ENCODE assay signal across 3 cellular contexts in the genomic region with DNA sequence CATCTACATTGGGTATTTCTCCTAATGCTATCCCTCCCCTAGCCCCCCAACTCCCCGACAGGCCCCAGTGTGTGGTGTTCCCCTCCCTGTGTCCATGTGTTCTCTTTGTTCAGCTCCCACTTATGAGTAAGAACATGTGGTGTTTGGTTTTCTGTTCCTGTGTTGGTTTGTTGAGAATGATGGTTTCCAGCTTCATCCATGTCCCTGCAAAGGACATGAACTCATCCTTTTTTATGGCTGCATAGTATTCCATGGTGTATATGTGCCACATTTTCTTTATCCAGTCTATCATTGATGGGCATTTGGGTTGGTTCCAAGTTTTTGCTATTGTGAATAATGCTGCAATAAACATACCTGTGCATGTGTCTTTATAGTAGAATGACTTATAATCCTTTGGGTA. TPM values are rescaled to one million over a fixed set of nuclear protein-coding genes. Genes with fewer than 3 reads are reported as not detected.
DNase-seq lines count a peak whose midpoint lies in the region; ATAC-seq, FAIRE-seq and TF ChIP-seq lines count a peak whose summit lies in the region.
"Not testable (repeated sequence)": the region's sequence is repeated elsewhere in the genome, so short reads cannot be mapped to it uniquely, and the experiment has no call there.

No MANE protein-coding gene starts in this region.

- H3K79me2 ChIP-seq in K562 (ENCODE audit: control insufficient read depth, insufficient read depth, low read length) = peaks cover 40% of the 10 kb centered on the region
- H3K79me2 ChIP-seq in endothelial cell of umbilical vein (ENCODE audit: control insufficient read depth, insufficient read depth, low read length) = not testable (repeated sequence)

- POLR2A ChIA-PET in HEK293 (lab: Yijun Ruan, JAX); endothelial cell of umbilical vein (lab: Charles Lee): not testable (repeated sequence)
- POLR2A ChIA-PET in K562 (lab: Yijun Ruan, JAX) = interaction anchor here (1.0 kb wide), 1 partner anchor 21 kb away, joined by 3 read pairs; no protein-coding TSS in a partner anchor

- H3K4me2 ChIP-seq in K562 (ENCODE audit: insufficient read depth, low read length); endothelial cell of umbilical vein (ENCODE audit: insufficient read depth, low read length): not testable (repeated sequence)

- intact Hi-C loops in K562 (cut with micrococcal nuclease); endothelial cell of umbilical vein (cut with micrococcal nuclease): not testable (repeated sequence)

- FAIRE-seq in K562 (lab: Jason Lieb, UNC) = not testable (repeated sequence)
- FAIRE-seq in endothelial cell of umbilical vein (lab: Jason Lieb, UNC) = peak; percentile 18

- H3K9ac ChIP-seq in K562 (ENCODE audit: insufficient read depth in 1 of 2, low read depth in 2 of 2, low read length in 2 of 2); endothelial cell of umbilical vein (replicated peaks; ENCODE audit: extremely low read depth, insufficient read depth, low read length): not testable (repeated sequence)

- not testable (repeated sequence) for TF ChIP-seq RAD21 in K562 (CRISPR knock-in tag; conservative IDR thresholded peaks at IDR 0.05 in 1 of 2, IDR thresholded peaks at IDR 0.05 in 1 of 2)

- H3K36me3 ChIP-seq in HEK293 (ENCODE audit: control insufficient read depth in 2 of 2, insufficient read depth in 1 of 2, low read length in 2 of 2); endothelial cell of umbilical vein (ENCODE audit: control insufficient read depth in 2 of 2, extremely low read depth in 1 of 2, insufficient read depth in 2 of 2, low read length in 2 of 2): not testable (repeated sequence)
- H3K36me3 ChIP-seq in K562 (ENCODE audit: control insufficient read depth, insufficient read depth, low read length) = peaks cover 55% of the 10 kb centered on the region

- not testable (repeated sequence) for BruUV-seq in K562 (replicated peaks; lab: Mats Ljungman, UMichigan); endothelial cell of umbilical vein (replicated peaks; lab: Mats Ljungman, UMichigan)

- not testable (repeated sequence) for H3K9me1 ChIP-seq in K562 (ENCODE audit: control insufficient read depth, insufficient read depth, low read length); endothelial cell of umbilical vein (replicated peaks; ENCODE audit: control insufficient read depth, extremely low read depth, insufficient read depth, low read length)

- 91% methylated on average over 1 of the region's 1 CpG for WGBS in K562 (ENCODE audit: insufficient coverage, low coverage, missing lambda C conversion rate)

- TF ChIP-seq EP300 in K562 (IDR thresholded peaks at IDR 0.05; ENCODE audit: low read length) = not testable (repeated sequence)

- not testable (repeated sequence) for H2AFZ ChIP-seq in K562 (ENCODE audit: low read depth, low read length); endothelial cell of umbilical vein (ENCODE audit: low read depth, low read length)

- not testable (repeated sequence) for DNase-seq in K562 (ENCODE audit: extremely low read depth in 1 of 4, low spot score in 3 of 4); endothelial cell of umbilical vein (ENCODE audit: low read depth, low spot score)

- not testable (repeated sequence) for H3K4me3 ChIP-seq in HEK293 (ENCODE audit: low read depth, low read length); K562; endothelial cell of umbilical vein (replicated peaks in 1 of 3; ENCODE audit: insufficient read depth in 1 of 3, low read depth in 1 of 3, low read length in 3 of 3)

- not testable (repeated sequence) for TF ChIP-seq CTCF in HEK293 (tag by site-specific recombination; IDR thresholded peaks at IDR 0.05); K562 (IDR thresholded peaks at IDR 0.05 in 2 of 3, conservative IDR thresholded peaks at IDR 0.05 in 1 of 3; ENCODE audit: insufficient read depth in 2 of 3, low read depth in 1 of 3, low read length in 3 of 3); endothelial cell of umbilical vein (IDR thresholded peaks at IDR 0.05; ENCODE audit: extremely low read depth in 1 of 2, insufficient read depth in 1 of 2, low read depth in 1 of 2, low read length in 2 of 2)

- dilution Hi-C loops in endothelial cell of umbilical vein (cut with MboI; ENCODE audit: extremely low pct_ligation_motif_present, low sequenced_read_pairs) = not testable (repeated sequence)

- not testable (repeated sequence) for ATAC-seq in K562

- CTCF ChIA-PET in HEK293 (lab: Yijun Ruan, JAX); K562 (lab: Yijun Ruan, JAX; ENCODE audit: low intra/inter-chr PET ratio): not testable (repeated sequence)
- CTCF ChIA-PET in endothelial cell of umbilical vein (lab: Charles Lee) = interaction anchor here (0.9 to 2.5 kb wide), 2 partner anchors 29 to 53 kb away, joined by 3 to 5 read pairs; no protein-coding TSS in a partner anchor

- H3K27me3 ChIP-seq in K562 (ENCODE audit: control insufficient read depth in 2 of 2, insufficient read depth in 2 of 2, low read length in 2 of 2); endothelial cell of umbilical vein (ENCODE audit: control insufficient read depth in 2 of 2, insufficient read depth in 2 of 2, low read length in 2 of 2): not testable (repeated sequence)

- not testable (repeated sequence) for TF ChIP-seq POLR2A in K562 (conservative IDR thresholded peaks at IDR 0.05); endothelial cell of umbilical vein (IDR thresholded peaks at IDR 0.05; ENCODE audit: low read depth, low read length)

- H3K27ac ChIP-seq in HEK293 (ENCODE audit: extremely low read depth, low read depth, low read length); K562 (ENCODE audit: extremely low read depth, low read depth, low read length); endothelial cell of umbilical vein (ENCODE audit: insufficient read depth, low read depth, low read length): not testable (repeated sequence)

- in situ Hi-C loops in K562 (cut with MboI) = not testable (repeated sequence)

- not testable (repeated sequence) for H3K4me1 ChIP-seq in HEK293 (ENCODE audit: control insufficient read depth, insufficient read depth, low read length); K562 (replicated peaks in 1 of 2; ENCODE audit: control insufficient read depth in 2 of 2, insufficient read depth in 2 of 2, low read length in 2 of 2); endothelial cell of umbilical vein (ENCODE audit: control insufficient read depth, extremely low read depth, insufficient read depth, low read length)

- H4K20me1 ChIP-seq in K562 (replicated peaks; ENCODE audit: control insufficient read depth, insufficient read depth, low read length); endothelial cell of umbilical vein (replicated peaks; ENCODE audit: control insufficient read depth, extremely low read depth, insufficient read depth, low read length): not testable (repeated sequence)

- H3K9me3 ChIP-seq in HEK293 (ENCODE audit: control insufficient read depth, insufficient read depth, low read depth, low read length); K562 (replicated peaks; ENCODE audit: control insufficient read depth, insufficient read depth, low read depth, low read length); endothelial cell of umbilical vein (replicated peaks; ENCODE audit: control insufficient read depth, insufficient read depth, low read length): not testable (repeated sequence)

TF ChIP-seq in K562, 482 proteins besides CTCF, POLR2A, EP300 and RAD21:
- TF ChIP-seq ZNF146 (CRISPR knock-in tag; IDR thresholded peaks at IDR 0.05; ENCODE audit: unreplicated experiment) (peak; percentile 59), BCOR (IDR thresholded peaks at IDR 0.05) (peak; percentile 61; the same call in 1 of the 2 replicates), KDM1A (IDR thresholded peaks at IDR 0.05) (peak; percentile 18 to 32; a peak in 2 of 4 replicates)

RNA-seq across cellular contexts. Expression of a gene that starts 23.9 kb away (rescaled TPM):
- total RNA-seq in K562 (2011; cell fraction: chromatin; rRNA removed; ENCODE audit: low replicate concordance) = 8.9 and 10.7 TPM in 2 replicates
- total RNA-seq in K562 (2011; cell fraction: nucleolus; rRNA removed) = 20.3 and 25.2 TPM in 2 replicates
- total RNA-seq in K562 (2011; cell fraction: nucleoplasm; rRNA removed) = 20.1 and 20.5 TPM in 2 replicates
- total RNA-seq in K562 (2014; rRNA removed) (76.1 and 127 TPM in 2 replicates), K562 (2014; rRNA removed; fragmentation: Illumina TruSeq; extraction: Trizol) (66.6 and 94.6 TPM in 2 replicates), K562 (2015; rRNA removed; fragmentation: Illumina TruSeq; extraction: Trizol) (118 and 129 TPM in 2 replicates), K562 (2021) (76.2 and 86.6 TPM in 2 replicates), endothelial cell of umbilical vein (28.9 and 36.0 TPM in 2 replicates)
- polyA plus RNA-seq in K562 (2011; rRNA removed) (92.8 and 98.2 TPM in 2 replicates), K562 (2014; fragmentation: Illumina TruSeq; extraction: Trizol) (139 and 150 TPM in 2 replicates), K562 (2014; fragmentation: Nextera tagmentation; extraction: Ambion mirVana) (100 to 1,000 TPM; 363 to 422 TPM), K562 (2014; rRNA removed) (108 and 126 TPM in 2 replicates), endothelial cell of umbilical vein (41.5 and 50.4 TPM in 2 replicates)
- 97.9 and 207 TPM in 2 replicates for polyA plus RNA-seq in K562 (2011; cell fraction: cytosol; rRNA removed)
- polyA plus RNA-seq in K562 (2011; cell fraction: nucleus; rRNA removed) = 39.9 and 50.7 TPM in 2 replicates
- polyA plus RNA-seq in K562 (2012) = 136 and 260 TPM in 2 replicates
- polyA minus RNA-seq in K562 (2011; rRNA and poly(A)+ RNA removed) = 31.6 and 43.3 TPM in 2 replicates
- polyA minus RNA-seq in K562 (2011; cell fraction: cytosol; rRNA and poly(A)+ RNA removed) = 48.6 and 56.5 TPM in 2 replicates
- 22.5 and 23.8 TPM in 2 replicates for polyA minus RNA-seq in K562 (2011; cell fraction: nucleus; rRNA and poly(A)+ RNA removed)
- polyA plus RNA-seq in endothelial cell of umbilical vein (2011; cell fraction: cytosol; rRNA removed) = 26.3 and 29.5 TPM in 2 replicates
- polyA plus RNA-seq in endothelial cell of umbilical vein (2011; cell fraction: nucleus; rRNA removed) = 6.8 and 12.5 TPM in 2 replicates
- 22.8 and 28.5 TPM in 2 replicates for polyA plus RNA-seq in endothelial cell of umbilical vein (2012)
- polyA minus RNA-seq in endothelial cell of umbilical vein = 22.2 and 29.3 TPM in 2 replicates
- 64.1 TPM for polyA minus RNA-seq in endothelial cell of umbilical vein (2011; cell fraction: cytosol; rRNA and poly(A)+ RNA removed)
- 5.0 and 6.4 TPM in 2 replicates for polyA minus RNA-seq in endothelial cell of umbilical vein (2011; cell fraction: nucleus; rRNA and poly(A)+ RNA removed)
